In the genomic region with DNA sequence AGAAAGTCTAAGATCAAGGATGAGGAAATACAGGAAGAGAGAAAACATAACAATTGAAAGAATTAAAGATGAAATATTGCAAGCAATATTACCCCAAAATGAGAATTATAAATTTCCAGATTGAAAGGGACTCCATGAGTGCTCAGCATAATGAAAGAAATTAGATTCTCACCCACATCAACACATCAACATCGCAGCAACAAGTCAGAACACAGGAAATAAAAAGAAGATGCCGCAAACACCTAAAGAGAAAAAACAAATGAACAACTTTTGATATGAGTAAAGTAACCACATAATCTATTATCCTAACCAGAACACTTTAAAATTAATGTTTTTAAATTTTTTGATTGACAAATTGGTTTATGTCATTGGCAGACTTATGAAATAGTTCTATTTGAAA, we compare ENCODE assay signal across 14 cellular contexts.
DNase-seq lines count a peak whose midpoint lies in the region; ATAC-seq, FAIRE-seq and TF ChIP-seq lines count a peak whose summit lies in the region.
"Had no signal": no experiment of that assay in that cellular context is flagged by ENCODE, and none has a peak within 500 bp of the region (broad histone marks: within the 10 kb centered on the region; RNA-seq: fewer than 3 reads in every experiment).

No MANE protein-coding gene starts in this region.

- CTCF ChIA-PET in HepG2 (lab: Yijun Ruan, JAX; ENCODE audit: low intra/inter-chr PET ratio, low total read pairs): no interaction called here

- H2AFZ ChIP-seq in HepG2 (ENCODE audit: low read length): no peak overlapping the region

- H3K27me3 ChIP-seq in HepG2 (ENCODE audit: control insufficient read depth in 1 of 2, insufficient read depth in 2 of 2, low read length in 2 of 2): no peaks in the 10 kb centered on the region
- H3K27me3 ChIP-seq: BLaER1 treated with 17β-estradiol and CSF1 and Interleukin-3, amounts not matched to agents 10 nM and 100 nM had no signal

- TF ChIP-seq RAD21 in HepG2 (CRISPR knock-in tag; IDR thresholded peaks at IDR 0.05): no peak

- no peaks in the 10 kb centered on the region for H3K36me3 ChIP-seq in HepG2 (replicated peaks in 1 of 2; ENCODE audit: control insufficient read depth in 1 of 2, insufficient read depth in 2 of 2, low read length in 2 of 2)
- H3K36me3 ChIP-seq: BLaER1 treated with 17β-estradiol and CSF1 and Interleukin-3, amounts not matched to agents 10 nM and 100 nM had no signal

- peaks cover 5% of the 10 kb centered on the region for H3K9me3 Mint-ChIP-seq in activated T-cell treated with anti-CD3 and anti-CD28 coated beads, Interleukin-2, amount 50 U/mL, for 4 hours
- H3K9me3 Mint-ChIP-seq in immature natural killer cell: peaks cover 0 to 5% (median 0%) of the 10 kb centered on the region in 6 donors

- H3K79me2 ChIP-seq in HepG2 (ENCODE audit: insufficient read depth, low read length): no peaks in the 10 kb centered on the region

- no peak overlapping the region for H3K4me3 ChIP-seq in HepG2 (replicated peaks in 1 of 3; ENCODE audit: insufficient read depth in 1 of 3, low read depth in 2 of 3, low read length in 3 of 3)
- H3K4me3 ChIP-seq: BLaER1 treated with 17β-estradiol and CSF1 and Interleukin-3, amounts not matched to agents 10 nM and 100 nM; K562 had no signal

- no peaks in the 10 kb centered on the region for H4K20me1 ChIP-seq in HepG2 (ENCODE audit: insufficient read depth, low read length)
- H4K20me1 ChIP-seq: BLaER1 treated with 17β-estradiol and CSF1 and Interleukin-3, amounts not matched to agents 10 nM and 100 nM had no signal

- H3K27ac ChIP-seq in caudate nucleus (ENCODE audit: low read depth, low read length) (no peak overlapping the region), HepG2 (ENCODE audit: extremely low read length, insufficient read depth, low read length) (no peak overlapping the region)
- H3K27ac ChIP-seq: BLaER1 treated with 17β-estradiol and CSF1 and Interleukin-3, amounts not matched to agents 10 nM and 100 nM had no signal

- peak in 1 of 2 donors; percentile 43 for ATAC-seq in activated T-cell treated with anti-CD3 and anti-CD28 coated beads, Interleukin-2, amount 50 U/mL, for 4 hours
- ATAC-seq in T-helper 17 cell (peak; percentile 42), HepG2 (no peak)
- ATAC-seq: K562, Panc1, Right ventricle myocardium inferior had no signal

- WGBS in HepG2 (ENCODE audit: low lambda C conversion rate): 95% methylated on average over 2 of the region's 2 CpGs

- no peaks in the 10 kb centered on the region for H3K36me3 Mint-ChIP-seq in activated T-cell treated with anti-CD3 and anti-CD28 coated beads, Interleukin-2, amount 50 U/mL, for 4 hours (ENCODE audit: insufficient read depth)
- peaks cover 2% of the 10 kb centered on the region for H3K36me3 Mint-ChIP-seq in T-helper 17 cell (ENCODE audit: low read depth)
- peaks cover 0 to 4% (median 0%) of the 10 kb centered on the region in 3 donors for H3K36me3 Mint-ChIP-seq in immature natural killer cell

- no peak for TF ChIP-seq CTCF in HepG2 (CRISPR knock-in tag; IDR thresholded peaks at IDR 0.05)

- H3K27me3 Mint-ChIP-seq in activated T-cell treated with anti-CD3 and anti-CD28 coated beads, Interleukin-2, amount 50 U/mL, for 4 hours (ENCODE audit: low read depth): no peaks in the 10 kb centered on the region
- H3K27me3 Mint-ChIP-seq in T-helper 17 cell: no peaks in the 10 kb centered on the region
- peaks cover 0 to 9% (median 3%) of the 10 kb centered on the region in 3 donors for H3K27me3 Mint-ChIP-seq in immature natural killer cell (ENCODE audit: low read depth in 3 of 3)

- H3K4me3 Mint-ChIP-seq in activated T-cell treated with anti-CD3 and anti-CD28 coated beads, Interleukin-2, amount 50 U/mL, for 4 hours: peak overlapping the region; percentile 0
- H3K4me3 Mint-ChIP-seq in T-helper 17 cell: no peak overlapping the region
- H3K4me3 Mint-ChIP-seq in immature natural killer cell: peak overlapping the region; percentile 38 to 75 (median 60)

- no TSS peak for BruUV-seq in HepG2 (replicated peaks; lab: Mats Ljungman, UMichigan)

- peaks cover 31% of the 10 kb centered on the region for H3K4me1 Mint-ChIP-seq in activated T-cell treated with anti-CD3 and anti-CD28 coated beads, Interleukin-2, amount 50 U/mL, for 4 hours (ENCODE audit: low read depth)
- H3K4me1 Mint-ChIP-seq in T-helper 17 cell (peaks cover 16% of the 10 kb centered on the region), immature natural killer cell (peaks cover 67 to 79% of the 10 kb centered on the region in 2 donors)

- H3K9me3 ChIP-seq in T-helper 17 cell (ENCODE audit: control insufficient read depth, low read length, poor library complexity, severe bottlenecking) (no peaks in the 10 kb centered on the region), HepG2 (ENCODE audit: low read length) (no peaks in the 10 kb centered on the region)

- no peak overlapping the region for H3K4me2 ChIP-seq in HepG2 (ENCODE audit: low read depth, low read length)
- H3K4me2 ChIP-seq: BLaER1 treated with 17β-estradiol and CSF1 and Interleukin-3, amounts not matched to agents 10 nM and 100 nM had no signal

- H3K27ac Mint-ChIP-seq in T-helper 17 cell (peak overlapping the region; percentile 54), immature natural killer cell (peak overlapping the region; percentile 39 to 88 (median 70))

- no peak for FAIRE-seq in HepG2 (lab: Jason Lieb, UNC)
- FAIRE-seq: K562 had no signal

- H3K9ac ChIP-seq in HepG2 (ENCODE audit: insufficient read depth, low read depth, low read length): no peak overlapping the region
- H3K9ac ChIP-seq: BLaER1 treated with 17β-estradiol and CSF1 and Interleukin-3, amounts not matched to agents 10 nM and 100 nM had no signal

- H3K4me1 ChIP-seq in HepG2 (ENCODE audit: insufficient read depth, low read length): no peaks in the 10 kb centered on the region

- TF ChIP-seq POLR2A in HepG2 (IDR thresholded peaks at IDR 0.05; ENCODE audit: insufficient read depth in 1 of 2, low read depth in 2 of 2, low read length in 2 of 2): no peak

- intact Hi-C loops in HepG2 (cut with micrococcal nuclease; ENCODE audit: unreplicated experiment): no loop called here

- no peak for DNase-seq in activated T-cell treated with anti-CD3 and anti-CD28 coated beads, Interleukin-2, amount 50 U/mL, for 4 hours
- DNase-seq in activated T-cell treated with anti-CD3 and anti-CD28 coated beads for 4 hours (no peak), T-helper 17 cell (no peak), immature natural killer cell (peak; percentile 70 to 74 (median 71)), caudate nucleus (lab: John Stamatoyannopoulos, UW) (no peak), HepG2 (ENCODE audit: low spot score) (no peak), pons (ENCODE audit: low spot score) (no peak)
- DNase-seq: DMS79 treated with DMSO at 0.1 percent for 48 hours, NCI-H1105, NCI-H1694 had no signal

- in situ Hi-C loops in HepG2 (cut with HindIII; ENCODE audit: extremely low pct_ligation_motif_present, low pct_unique_long_range_greater_than_20kb): no loop called here

- POLR2A ChIA-PET in HepG2 (lab: Yijun Ruan, JAX): no interaction called here

- TF ChIP-seq EP300 in HepG2 (IDR thresholded peaks at IDR 0.05; ENCODE audit: low read depth in 2 of 2, low read length in 2 of 2) (no peak), HepG2 (CRISPR knock-in tag; IDR thresholded peaks at IDR 0.05; ENCODE audit: borderline replicate concordance) (no peak)

TF ChIP-seq in HepG2, 621 proteins besides CTCF, POLR2A, EP300 and RAD21 (continues in another document):
- TF ChIP-seq TBX3 (IDR thresholded peaks at IDR 0.05; ENCODE audit: borderline replicate concordance): no peak
- TF ChIP-seq, protein P1, sequence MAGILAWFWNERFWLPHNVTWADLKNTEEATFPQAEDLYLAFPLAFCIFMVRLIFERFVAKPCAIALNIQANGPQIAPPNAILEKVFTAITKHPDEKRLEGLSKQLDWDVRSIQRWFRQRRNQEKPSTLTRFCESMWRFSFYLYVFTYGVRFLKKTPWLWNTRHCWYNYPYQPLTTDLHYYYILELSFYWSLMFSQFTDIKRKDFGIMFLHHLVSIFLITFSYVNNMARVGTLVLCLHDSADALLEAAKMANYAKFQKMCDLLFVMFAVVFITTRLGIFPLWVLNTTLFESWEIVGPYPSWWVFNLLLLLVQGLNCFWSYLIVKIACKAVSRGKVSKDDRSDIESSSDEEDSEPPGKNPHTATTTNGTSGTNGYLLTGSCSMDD (CRISPR knock-in tag; IDR thresholded peaks at IDR 0.05): no peak
- TF ChIP-seq, protein P2, sequence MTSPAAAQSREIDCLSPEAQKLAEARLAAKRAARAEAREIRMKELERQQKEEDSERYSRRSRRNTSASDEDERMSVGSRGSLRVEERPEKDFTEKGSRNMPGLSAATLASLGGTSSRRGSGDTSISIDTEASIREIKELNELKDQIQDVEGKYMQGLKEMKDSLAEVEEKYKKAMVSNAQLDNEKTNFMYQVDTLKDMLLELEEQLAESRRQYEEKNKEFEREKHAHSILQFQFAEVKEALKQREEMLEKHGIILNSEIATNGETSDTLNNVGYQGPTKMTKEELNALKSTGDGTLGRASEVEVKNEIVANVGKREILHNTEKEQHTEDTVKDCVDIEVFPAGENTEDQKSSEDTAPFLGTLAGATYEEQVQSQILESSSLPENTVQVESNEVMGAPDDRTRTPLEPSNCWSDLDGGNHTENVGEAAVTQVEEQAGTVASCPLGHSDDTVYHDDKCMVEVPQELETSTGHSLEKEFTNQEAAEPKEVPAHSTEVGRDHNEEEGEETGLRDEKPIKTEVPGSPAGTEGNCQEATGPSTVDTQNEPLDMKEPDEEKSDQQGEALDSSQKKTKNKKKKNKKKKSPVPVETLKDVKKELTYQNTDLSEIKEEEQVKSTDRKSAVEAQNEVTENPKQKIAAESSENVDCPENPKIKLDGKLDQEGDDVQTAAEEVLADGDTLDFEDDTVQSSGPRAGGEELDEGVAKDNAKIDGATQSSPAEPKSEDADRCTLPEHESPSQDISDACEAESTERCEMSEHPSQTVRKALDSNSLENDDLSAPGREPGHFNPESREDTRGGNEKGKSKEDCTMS (CRISPR knock-in tag; conservative IDR thresholded peaks at IDR 0.05): no peak
- TF ChIP-seq, protein P3, sequence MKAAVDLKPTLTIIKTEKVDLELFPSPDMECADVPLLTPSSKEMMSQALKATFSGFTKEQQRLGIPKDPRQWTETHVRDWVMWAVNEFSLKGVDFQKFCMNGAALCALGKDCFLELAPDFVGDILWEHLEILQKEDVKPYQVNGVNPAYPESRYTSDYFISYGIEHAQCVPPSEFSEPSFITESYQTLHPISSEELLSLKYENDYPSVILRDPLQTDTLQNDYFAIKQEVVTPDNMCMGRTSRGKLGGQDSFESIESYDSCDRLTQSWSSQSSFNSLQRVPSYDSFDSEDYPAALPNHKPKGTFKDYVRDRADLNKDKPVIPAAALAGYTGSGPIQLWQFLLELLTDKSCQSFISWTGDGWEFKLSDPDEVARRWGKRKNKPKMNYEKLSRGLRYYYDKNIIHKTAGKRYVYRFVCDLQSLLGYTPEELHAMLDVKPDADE (CRISPR knock-in tag; IDR thresholded peaks at IDR 0.05): no peak
- TF ChIP-seq ZNF562 (CRISPR knock-in tag; IDR thresholded peaks at IDR 0.05; ENCODE audit: borderline replicate concordance): no peak

Comparison
In these comparisons a context has a peak if more than half of its experiments do, and no peak if none do; other contexts are left out.
1. DNase-seq: peak in immature natural killer cell (3 of 3); none in activated T-cell treated with anti-CD3 and anti-CD28 coated beads, Interleukin-2, amount 50 U/mL, for 4 hours (single experiment), activated T-cell treated with anti-CD3 and anti-CD28 coated beads for 4 hours (single experiment), T-helper 17 cell (0 of 3), caudate nucleus (0 of 61), HepG2 (single experiment) and pons (single experiment).